Comparison of ENCODE assay signal across 30 cellular contexts in the genomic region with DNA sequence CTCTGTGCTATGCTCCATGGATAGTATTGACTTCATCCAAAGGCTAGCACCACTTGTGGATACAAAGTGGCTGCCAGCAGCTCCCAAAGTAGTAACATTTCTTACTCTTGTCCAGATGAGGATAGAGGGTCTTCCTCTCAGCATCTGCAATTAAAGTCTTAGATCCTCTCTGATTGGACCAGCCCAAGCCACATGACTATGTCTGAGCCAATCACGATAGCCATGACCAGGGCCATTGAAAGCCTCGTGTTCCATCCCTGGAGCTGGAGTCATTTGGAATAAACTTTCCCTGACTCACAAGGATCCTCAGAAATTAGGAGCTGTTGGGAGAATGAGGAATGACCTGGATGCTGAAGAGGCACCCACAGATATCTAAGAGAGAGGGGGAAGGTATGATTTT. TPM values are rescaled to one million over a fixed set of nuclear protein-coding genes. Genes with fewer than 3 reads are reported as not detected.
"Had no signal": no experiment of that assay in that cellular context is flagged by ENCODE, and none has a peak within 500 bp of the region (broad histone marks: within the 10 kb centered on the region; RNA-seq: fewer than 3 reads in every experiment).

No MANE protein-coding gene starts in this region.

- H3K9ac ChIP-seq: neural progenitor cell, parathyroid adenoma had no signal

- H3K27ac ChIP-seq: neural progenitor cell, ovary, parathyroid adenoma, psoas muscle, right lobe of liver, sigmoid colon, suprapubic skin, thyroid gland, tibial nerve, upper lobe of left lung, vagina had no signal

- H2AFZ ChIP-seq: neural progenitor cell, parathyroid adenoma had no signal

- H3K27me3 ChIP-seq: ovary, right lobe of liver, thyroid gland, tibial nerve, upper lobe of left lung, vagina had no signal

- H3K36me3 ChIP-seq: neural progenitor cell, ovary, right lobe of liver, sigmoid colon, suprapubic skin, thoracic aorta, thyroid gland, tibial nerve, upper lobe of left lung, vagina had no signal

- H3K4me3 Mint-ChIP-seq: natural killer cell; nephron; neural progenitor cell; stimulated activated effector memory CD8-positive, alpha-beta T cell treated with anti-CD3 and anti-CD28 coated beads, Interleukin-12 subunit alpha, Interleukin-12 subunit beta, amount 100 ng/mL, for 72 hours; stimulated activated naive B cell treated with anti-CD40 and anti-IgM and Interleukin-4, amounts not matched to agents 10 μg/mL and 1 μg/mL and 100 μg/mL, for 72 hours; stimulated activated naive CD8-positive, alpha-beta T cell treated with anti-CD3 and anti-CD28 coated beads, Interleukin-15, amount 100 ng/mL, for 72 hours had no signal

- H3K27ac Mint-ChIP-seq: natural killer cell; nephron; neural progenitor cell; progenitor cell of endocrine pancreas; stimulated activated effector memory CD8-positive, alpha-beta T cell treated with anti-CD3 and anti-CD28 coated beads, Interleukin-12 subunit alpha, Interleukin-12 subunit beta, amount 100 ng/mL, for 72 hours; stimulated activated naive B cell treated with anti-CD40 and anti-IgM and Interleukin-4, amounts not matched to agents 10 μg/mL and 1 μg/mL and 100 μg/mL, for 72 hours; stimulated activated naive CD8-positive, alpha-beta T cell treated with anti-CD3 and anti-CD28 coated beads, Interleukin-15, amount 100 ng/mL, for 72 hours had no signal

- H3K4me1 Mint-ChIP-seq: natural killer cell; nephron; neural progenitor cell; stimulated activated effector memory CD8-positive, alpha-beta T cell treated with anti-CD3 and anti-CD28 coated beads, Interleukin-12 subunit alpha, Interleukin-12 subunit beta, amount 100 ng/mL, for 72 hours; stimulated activated naive B cell treated with anti-CD40 and anti-IgM and Interleukin-4, amounts not matched to agents 10 μg/mL and 1 μg/mL and 100 μg/mL, for 72 hours; stimulated activated naive CD8-positive, alpha-beta T cell treated with anti-CD3 and anti-CD28 coated beads, Interleukin-15, amount 100 ng/mL, for 72 hours had no signal

- H3K9me3 ChIP-seq: ovary, psoas muscle, right lobe of liver, sigmoid colon, suprapubic skin, thoracic aorta, thyroid gland, tibial nerve, upper lobe of left lung, vagina had no signal

- H3K4me3 ChIP-seq: neural progenitor cell, ovary, psoas muscle, right lobe of liver, sigmoid colon, suprapubic skin, thyroid gland, tibial nerve, upper lobe of left lung, vagina had no signal

- H3K79me2 ChIP-seq: parathyroid adenoma had no signal

- H3K4me2 ChIP-seq: neural progenitor cell had no signal

- H3K36me3 Mint-ChIP-seq: natural killer cell; neural progenitor cell; stimulated activated effector memory CD8-positive, alpha-beta T cell treated with anti-CD3 and anti-CD28 coated beads, Interleukin-12 subunit alpha, Interleukin-12 subunit beta, amount 100 ng/mL, for 72 hours had no signal

- H3K4me1 ChIP-seq: parathyroid adenoma, psoas muscle, right lobe of liver, sigmoid colon, suprapubic skin, thyroid gland, tibial nerve, upper lobe of left lung, vagina had no signal

- ATAC-seq: natural killer cell; psoas muscle; right cardiac atrium; right lobe of liver; stimulated activated effector memory CD8-positive, alpha-beta T cell treated with anti-CD3 and anti-CD28 coated beads, Interleukin-12 subunit alpha, Interleukin-12 subunit beta, amount 100 ng/mL, for 72 hours; stimulated activated naive B cell treated with anti-CD40 and anti-IgM and Interleukin-4, amounts not matched to agents 10 μg/mL and 1 μg/mL and 100 μg/mL, for 72 hours; stimulated activated naive CD8-positive, alpha-beta T cell treated with anti-CD3 and anti-CD28 coated beads, Interleukin-15, amount 100 ng/mL, for 72 hours had no signal

- DNase-seq: natural killer cell; occipital lobe; ovary; posterior cingulate gyrus; psoas muscle; right cardiac atrium; right lobe of liver; sigmoid colon; small intestine; stimulated activated CD4-positive, alpha-beta T cell treated with anti-CD3 and anti-CD28 coated beads, Interleukin-15, amount 100 ng/mL, for 24 hours; stimulated activated CD4-positive, alpha-beta T cell treated with anti-CD3 and anti-CD28 coated beads, Interleukin-2, amount 100 ng/mL, for 24 hours; stimulated activated CD4-positive, alpha-beta T cell treated with anti-CD3 and anti-CD28 coated beads, Interleukin-2, amount 100 ng/mL, for 48 hours; stimulated activated CD4-positive, alpha-beta T cell treated with anti-CD3 and anti-CD28 coated beads, Interleukin-4, amount 100 ng/mL, for 24 hours; stimulated activated naive B cell treated with anti-CD40 and anti-IgM and Interleukin-4, amounts not matched to agents 10 μg/mL and 1 μg/mL and 100 μg/mL, for 72 hours; stimulated activated naive CD4-positive, alpha-beta T cell treated with Interleukin-2 at 50 U/mL for 16 hours; stimulated activated naive CD8-positive, alpha-beta T cell treated with anti-CD3 and anti-CD28 coated beads, Interleukin-15, amount 100 ng/mL, for 72 hours; substantia nigra; thyroid gland; trophoblast cell; upper lobe of left lung had no signal

- H3K9me3 Mint-ChIP-seq: natural killer cell; nephron; neural progenitor cell; stimulated activated effector memory CD8-positive, alpha-beta T cell treated with anti-CD3 and anti-CD28 coated beads, Interleukin-12 subunit alpha, Interleukin-12 subunit beta, amount 100 ng/mL, for 72 hours; stimulated activated naive B cell treated with anti-CD40 and anti-IgM and Interleukin-4, amounts not matched to agents 10 μg/mL and 1 μg/mL and 100 μg/mL, for 72 hours; stimulated activated naive CD8-positive, alpha-beta T cell treated with anti-CD3 and anti-CD28 coated beads, Interleukin-15, amount 100 ng/mL, for 72 hours had no signal

RNA-seq across cellular contexts. Expression of gene SLC24A4, which starts 28.5 kb away (rescaled TPM):
- total RNA-seq: progenitor cell of endocrine pancreas, renal cortical epithelial cell had no signal
